ENCODE assay signal across 1 cellular context in genomic region chr15:30992073-30992363, GRCh38.
TF ChIP-seq lines count a peak whose summit lies in the region.

No MANE protein-coding gene starts in this region.

TF ChIP-seq in HepG2, 621 proteins besides CTCF, POLR2A, EP300 and RAD21 (continued from another document and continues in another):
- TF ChIP-seq MLXIP (CRISPR knock-in tag; IDR thresholded peaks at IDR 0.05; ENCODE audit: borderline replicate concordance) (no peak), ZBTB38 (CRISPR knock-in tag; IDR thresholded peaks at IDR 0.05) (no peak), ZNF788 (CRISPR knock-in tag; IDR thresholded peaks at IDR 0.05; ENCODE audit: borderline replicate concordance) (no peak), CBFB (CRISPR knock-in tag; IDR thresholded peaks at IDR 0.05) (no peak), TBL1XR1 (IDR thresholded peaks at IDR 0.05; ENCODE audit: borderline replicate concordance, low read length, partially characterized antibody) (no peak), ZNF138 (CRISPR knock-in tag; IDR thresholded peaks at IDR 0.05; ENCODE audit: low read depth) (no peak), SOX13 (IDR thresholded peaks at IDR 0.05) (no peak), SOX13 (CRISPR knock-in tag; conservative IDR thresholded peaks at IDR 0.05 in 1 of 2, IDR thresholded peaks at IDR 0.05 in 1 of 2) (no peak), CREM (IDR thresholded peaks at IDR 0.05) (no peak), CREM (CRISPR knock-in tag; IDR thresholded peaks at IDR 0.05) (no peak), KAT8 (CRISPR knock-in tag; IDR thresholded peaks at IDR 0.05) (no peak), ZNF251 (CRISPR knock-in tag; IDR thresholded peaks at IDR 0.05) (no peak), PRPF4 (IDR thresholded peaks at IDR 0.05; ENCODE audit: low read depth, low read length, poor library complexity, severe bottlenecking) (no peak), ZNF749 (CRISPR knock-in tag; IDR thresholded peaks at IDR 0.05; ENCODE audit: borderline replicate concordance) (no peak), KIAA2018 (CRISPR knock-in tag; IDR thresholded peaks at IDR 0.05; ENCODE audit: borderline replicate concordance) (no peak), ZNF17 (CRISPR knock-in tag; IDR thresholded peaks at IDR 0.05) (no peak), ZBTB8A (CRISPR knock-in tag; IDR thresholded peaks at IDR 0.05; ENCODE audit: borderline replicate concordance, low read depth) (no peak), RARA (CRISPR knock-in tag; IDR thresholded peaks at IDR 0.05) (peak; percentile 41), ZNF333 (CRISPR knock-in tag; IDR thresholded peaks at IDR 0.05; ENCODE audit: borderline replicate concordance) (no peak; the same call in 1 of the 2 replicates), KDM5A (IDR thresholded peaks at IDR 0.05; ENCODE audit: borderline replicate concordance, low read length) (no peak), ZNF33A (CRISPR knock-in tag; IDR thresholded peaks at IDR 0.05; ENCODE audit: borderline replicate concordance) (no peak), ZBTB7A (CRISPR knock-in tag; IDR thresholded peaks at IDR 0.05) (peak; percentile 51; the same call in 1 of the 2 replicates), ZNF335 (CRISPR knock-in tag; IDR thresholded peaks at IDR 0.05) (0 out of 2 replicates have a peak, but pooled peaks have one; percentile 20), ZNF597 (CRISPR knock-in tag; IDR thresholded peaks at IDR 0.05) (no peak), TFDP2 (CRISPR knock-in tag; IDR thresholded peaks at IDR 0.05) (no peak)
- TF ChIP-seq, protein P1, sequence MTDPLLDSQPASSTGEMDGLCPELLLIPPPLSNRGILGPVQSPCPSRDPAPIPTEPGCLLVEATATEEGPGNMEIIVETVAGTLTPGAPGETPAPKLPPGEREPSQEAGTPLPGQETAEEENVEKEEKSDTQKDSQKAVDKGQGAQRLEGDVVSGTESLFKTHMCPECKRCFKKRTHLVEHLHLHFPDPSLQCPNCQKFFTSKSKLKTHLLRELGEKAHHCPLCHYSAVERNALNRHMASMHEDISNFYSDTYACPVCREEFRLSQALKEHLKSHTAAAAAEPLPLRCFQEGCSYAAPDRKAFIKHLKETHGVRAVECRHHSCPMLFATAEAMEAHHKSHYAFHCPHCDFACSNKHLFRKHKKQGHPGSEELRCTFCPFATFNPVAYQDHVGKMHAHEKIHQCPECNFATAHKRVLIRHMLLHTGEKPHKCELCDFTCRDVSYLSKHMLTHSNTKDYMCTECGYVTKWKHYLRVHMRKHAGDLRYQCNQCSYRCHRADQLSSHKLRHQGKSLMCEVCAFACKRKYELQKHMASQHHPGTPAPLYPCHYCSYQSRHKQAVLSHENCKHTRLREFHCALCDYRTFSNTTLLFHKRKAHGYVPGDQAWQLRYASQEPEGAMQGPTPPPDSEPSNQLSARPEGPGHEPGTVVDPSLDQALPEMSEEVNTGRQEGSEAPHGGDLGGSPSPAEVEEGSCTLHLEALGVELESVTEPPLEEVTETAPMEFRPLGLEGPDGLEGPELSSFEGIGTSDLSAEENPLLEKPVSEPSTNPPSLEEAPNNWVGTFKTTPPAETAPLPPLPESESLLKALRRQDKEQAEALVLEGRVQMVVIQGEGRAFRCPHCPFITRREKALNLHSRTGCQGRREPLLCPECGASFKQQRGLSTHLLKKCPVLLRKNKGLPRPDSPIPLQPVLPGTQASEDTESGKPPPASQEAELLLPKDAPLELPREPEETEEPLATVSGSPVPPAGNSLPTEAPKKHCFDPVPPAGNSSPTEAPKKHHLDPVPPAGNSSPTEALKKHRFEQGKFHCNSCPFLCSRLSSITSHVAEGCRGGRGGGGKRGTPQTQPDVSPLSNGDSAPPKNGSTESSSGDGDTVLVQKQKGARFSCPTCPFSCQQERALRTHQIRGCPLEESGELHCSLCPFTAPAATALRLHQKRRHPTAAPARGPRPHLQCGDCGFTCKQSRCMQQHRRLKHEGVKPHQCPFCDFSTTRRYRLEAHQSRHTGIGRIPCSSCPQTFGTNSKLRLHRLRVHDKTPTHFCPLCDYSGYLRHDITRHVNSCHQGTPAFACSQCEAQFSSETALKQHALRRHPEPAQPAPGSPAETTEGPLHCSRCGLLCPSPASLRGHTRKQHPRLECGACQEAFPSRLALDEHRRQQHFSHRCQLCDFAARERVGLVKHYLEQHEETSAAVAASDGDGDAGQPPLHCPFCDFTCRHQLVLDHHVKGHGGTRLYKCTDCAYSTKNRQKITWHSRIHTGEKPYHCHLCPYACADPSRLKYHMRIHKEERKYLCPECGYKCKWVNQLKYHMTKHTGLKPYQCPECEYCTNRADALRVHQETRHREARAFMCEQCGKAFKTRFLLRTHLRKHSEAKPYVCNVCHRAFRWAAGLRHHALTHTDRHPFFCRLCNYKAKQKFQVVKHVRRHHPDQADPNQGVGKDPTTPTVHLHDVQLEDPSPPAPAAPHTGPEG (CRISPR knock-in tag; IDR thresholded peaks at IDR 0.05) = no peak
- TF ChIP-seq, protein P2, sequence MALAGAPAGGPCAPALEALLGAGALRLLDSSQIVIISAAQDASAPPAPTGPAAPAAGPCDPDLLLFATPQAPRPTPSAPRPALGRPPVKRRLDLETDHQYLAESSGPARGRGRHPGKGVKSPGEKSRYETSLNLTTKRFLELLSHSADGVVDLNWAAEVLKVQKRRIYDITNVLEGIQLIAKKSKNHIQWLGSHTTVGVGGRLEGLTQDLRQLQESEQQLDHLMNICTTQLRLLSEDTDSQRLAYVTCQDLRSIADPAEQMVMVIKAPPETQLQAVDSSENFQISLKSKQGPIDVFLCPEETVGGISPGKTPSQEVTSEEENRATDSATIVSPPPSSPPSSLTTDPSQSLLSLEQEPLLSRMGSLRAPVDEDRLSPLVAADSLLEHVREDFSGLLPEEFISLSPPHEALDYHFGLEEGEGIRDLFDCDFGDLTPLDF (CRISPR knock-in tag; IDR thresholded peaks at IDR 0.05) = 0 out of 2 replicates have a peak, but pooled peaks have one; percentile 5
- TF ChIP-seq, protein P3, sequence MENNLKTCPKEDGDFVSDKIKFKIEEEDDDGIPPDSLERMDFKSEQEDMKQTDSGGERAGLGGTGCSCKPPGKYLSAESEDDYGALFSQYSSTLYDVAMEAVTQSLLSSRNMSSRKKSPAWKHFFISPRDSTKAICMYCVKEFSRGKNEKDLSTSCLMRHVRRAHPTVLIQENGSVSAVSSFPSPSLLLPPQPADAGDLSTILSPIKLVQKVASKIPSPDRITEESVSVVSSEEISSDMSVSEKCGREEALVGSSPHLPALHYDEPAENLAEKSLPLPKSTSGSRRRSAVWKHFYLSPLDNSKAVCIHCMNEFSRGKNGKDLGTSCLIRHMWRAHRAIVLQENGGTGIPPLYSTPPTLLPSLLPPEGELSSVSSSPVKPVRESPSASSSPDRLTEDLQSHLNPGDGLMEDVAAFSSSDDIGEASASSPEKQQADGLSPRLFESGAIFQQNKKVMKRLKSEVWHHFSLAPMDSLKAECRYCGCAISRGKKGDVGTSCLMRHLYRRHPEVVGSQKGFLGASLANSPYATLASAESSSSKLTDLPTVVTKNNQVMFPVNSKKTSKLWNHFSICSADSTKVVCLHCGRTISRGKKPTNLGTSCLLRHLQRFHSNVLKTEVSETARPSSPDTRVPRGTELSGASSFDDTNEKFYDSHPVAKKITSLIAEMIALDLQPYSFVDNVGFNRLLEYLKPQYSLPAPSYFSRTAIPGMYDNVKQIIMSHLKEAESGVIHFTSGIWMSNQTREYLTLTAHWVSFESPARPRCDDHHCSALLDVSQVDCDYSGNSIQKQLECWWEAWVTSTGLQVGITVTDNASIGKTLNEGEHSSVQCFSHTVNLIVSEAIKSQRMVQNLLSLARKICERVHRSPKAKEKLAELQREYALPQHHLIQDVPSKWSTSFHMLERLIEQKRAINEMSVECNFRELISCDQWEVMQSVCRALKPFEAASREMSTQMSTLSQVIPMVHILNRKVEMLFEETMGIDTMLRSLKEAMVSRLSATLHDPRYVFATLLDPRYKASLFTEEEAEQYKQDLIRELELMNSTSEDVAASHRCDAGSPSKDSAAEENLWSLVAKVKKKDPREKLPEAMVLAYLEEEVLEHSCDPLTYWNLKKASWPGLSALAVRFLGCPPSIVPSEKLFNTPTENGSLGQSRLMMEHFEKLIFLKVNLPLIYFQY (CRISPR knock-in tag; IDR thresholded peaks at IDR 0.05; ENCODE audit: borderline replicate concordance) = peak; percentile 36; the same call in 1 of the 2 replicates
